19 cellular contexts compared by ENCODE assay signal in genomic region chr14:84250863-84251262, GRCh38.
"Had no signal": no experiment of that assay in that cellular context is flagged by ENCODE, and none has a peak within 500 bp of the region (broad histone marks: within the 10 kb centered on the region; RNA-seq: fewer than 3 reads in every experiment).

No MANE protein-coding gene starts in this region.

- H3K4me3 ChIP-seq: coronary artery, gastrocnemius medialis, left lung had no signal

- H3K9me3 ChIP-seq: gastrocnemius medialis had no signal

- H3K27ac ChIP-seq: coronary artery, epithelial cell of prostate, gastrocnemius medialis, left lung had no signal

- ATAC-seq: activated T-cell treated with anti-CD3 and anti-CD28 coated beads, Interleukin-2, amount 50 U/mL, for 72 hours; gastrocnemius medialis; left lung; natural killer cell; stimulated activated naive CD8-positive, alpha-beta T cell treated with anti-CD3 and anti-CD28 coated beads, Interleukin-15, Interleukin-2, amounts not matched to agents 100 U/mL and 50 U/mL, for 24 hours had no signal

- DNase-seq: activated CD4-positive, alpha-beta T cell treated with anti-CD3 and anti-CD28 coated beads, Interleukin-2, amount 10 ng/mL, durations not matched to agents 7 days and 5 days; activated CD8-positive, alpha-beta memory T cell treated with anti-CD3 and anti-CD28 coated beads, Interleukin-2, amount 50 U/mL, for 48 hours; activated gamma-delta T cell; activated naive CD8-positive, alpha-beta T cell treated with anti-CD3 and anti-CD28 coated beads for 36 hours; activated T-cell treated with anti-CD3 and anti-CD28 coated beads, Interleukin-2, amount 50 U/mL, for 72 hours; amygdala; effector CD8-positive, alpha-beta T cell; gastrocnemius medialis; islet precursor cell; left lung; mesenchymal stem cell; natural killer cell; right cardiac atrium; small intestine; stimulated activated CD4-positive, alpha-beta T cell treated with anti-CD3 and anti-CD28 coated beads, Interleukin-4, amount 100 ng/mL, for 4 hours; stimulated activated CD8-positive, alpha-beta memory T cell treated with anti-CD3 and anti-CD28 coated beads, Interleukin-4, amount 100 ng/mL, for 48 hours; stimulated activated naive CD8-positive, alpha-beta T cell treated with anti-CD3 and anti-CD28 coated beads, Interleukin-15, Interleukin-2, amounts not matched to agents 100 U/mL and 50 U/mL, for 24 hours had no signal

- H3K36me3 ChIP-seq: gastrocnemius medialis, left lung had no signal
